ENCODE assay signal across 8 cellular contexts in genomic region chr6:110039996-110040383, GRCh38.
DNase-seq lines count a peak whose midpoint lies in the region; ATAC-seq and TF ChIP-seq lines count a peak whose summit lies in the region.

No MANE protein-coding gene starts in this region.

- H3K4me3 ChIP-seq in DND-41 (ENCODE audit: low read depth in 1 of 2, low read length in 2 of 2) (peak overlapping the region in 1 of 2 experiments; percentile 43; a peak in 2 of 4 replicates), iPS-18c (ENCODE audit: insufficient read depth, low read depth, low read length) (peak overlapping the region; percentile 41)

- H3K27ac ChIP-seq in DND-41 (ENCODE audit: low read length) = peak overlapping the region; percentile 1; the same call in 1 of the 2 replicates

- in situ Hi-C loops in SK-MEL-5 (cut with HindIII; ENCODE audit: low pct_unique_long_range_greater_than_20kb, low sequenced_read_pairs) = no loop called here

- H3K9me3 ChIP-seq in DND-41 (ENCODE audit: insufficient read depth, low read length, severe bottlenecking) (no peaks in the 10 kb centered on the region), iPS-18c (ENCODE audit: control insufficient read depth, insufficient read depth, low read length) (no peaks in the 10 kb centered on the region)

- DNase-seq in DND-41 (peak; percentile 56), SK-MEL-5 (ENCODE audit: low read depth, low spot score) (peak; percentile 49), amniotic epithelial cell (ENCODE audit: low read depth) (peak; percentile 14), SW 1271 (lab: John Stamatoyannopoulos, UW) (no peak)
- peak; percentile 40 for DNase-seq in stimulated activated CD4-positive, alpha-beta T cell treated with anti-CD3 and anti-CD28 coated beads, Interleukin-4, amount 100 ng/mL, for 1 hour

- H3K79me2 ChIP-seq in DND-41 (ENCODE audit: insufficient read depth, low read length) = no peaks in the 10 kb centered on the region

- H2AFZ ChIP-seq in DND-41 (ENCODE audit: low read depth, low read length) = peak overlapping the region; percentile 65

- no peaks in the 10 kb centered on the region for H3K36me3 ChIP-seq in DND-41 (ENCODE audit: insufficient read depth, low read length)

- TF ChIP-seq EP300 in Ishikawa (IDR thresholded peaks at IDR 0.05; ENCODE audit: borderline replicate concordance) = no peak

- TF ChIP-seq CTCF in DND-41 (IDR thresholded peaks at IDR 0.05; ENCODE audit: borderline replicate concordance, extremely low read depth, low read length, poor library complexity, severe bottlenecking) = peak; percentile 57

- H3K4me1 ChIP-seq in DND-41 (ENCODE audit: insufficient read depth, low read length) = peaks cover 25% of the 10 kb centered on the region

- no peaks in the 10 kb centered on the region for H3K27me3 ChIP-seq in DND-41 (ENCODE audit: insufficient read depth, low read length, poor library complexity)

- ATAC-seq in DND-41 (ENCODE audit: insufficient read depth, low read depth) (peak; percentile 62), GM21576 (IDR thresholded peaks at IDR 0.05; ENCODE audit: unreplicated experiment) (peak; percentile 36)

- H4K20me1 ChIP-seq in DND-41 (ENCODE audit: insufficient read depth, low read length) = no peaks in the 10 kb centered on the region

- peak overlapping the region; percentile 7; the same call in 1 of the 2 replicates for H3K9ac ChIP-seq in DND-41 (ENCODE audit: low read depth, low read length)

- peak overlapping the region; percentile 57 for H3K4me2 ChIP-seq in DND-41 (ENCODE audit: insufficient read depth, low read length)

- peak; percentile 39 for TF ChIP-seq RAD21 in Ishikawa (IDR thresholded peaks at IDR 0.05; ENCODE audit: low read depth)

TF ChIP-seq in Ishikawa, 13 proteins besides CTCF, POLR2A, EP300 and RAD21:
- TF ChIP-seq FOXM1 (IDR thresholded peaks at IDR 0.05; ENCODE audit: borderline replicate concordance, low read depth) (no peak), REST (IDR thresholded peaks at IDR 0.05; ENCODE audit: low read depth) (no peak), TCF12 (IDR thresholded peaks at IDR 0.05; ENCODE audit: low read depth) (no peak), ZBTB7A (IDR thresholded peaks at IDR 0.05; ENCODE audit: low read depth) (no peak), CREB1 (IDR thresholded peaks at IDR 0.05; ENCODE audit: low read depth) (no peak), TAF1 (IDR thresholded peaks at IDR 0.05; ENCODE audit: low read depth) (no peak), CEBPB (IDR thresholded peaks at IDR 0.05) (no peak), NFIC (IDR thresholded peaks at IDR 0.05) (no peak), TEAD4 (IDR thresholded peaks at IDR 0.05) (no peak), USF1 (IDR thresholded peaks at IDR 0.05) (no peak), YY1 (IDR thresholded peaks at IDR 0.05; ENCODE audit: low read depth) (no peak)

Comparison
In these comparisons a context has a peak if more than half of its experiments do, and no peak if none do; other contexts are left out.
1. DNase-seq: peak in DND-41 (single experiment), SK-MEL-5 (single experiment), amniotic epithelial cell (single experiment) and stimulated activated CD4-positive, alpha-beta T cell treated with anti-CD3 and anti-CD28 coated beads, Interleukin-4, amount 100 ng/mL, for 1 hour (single experiment); none in SW 1271 (0 of 2).